ENCODE assay signal across 8 cellular contexts in the genomic region with DNA sequence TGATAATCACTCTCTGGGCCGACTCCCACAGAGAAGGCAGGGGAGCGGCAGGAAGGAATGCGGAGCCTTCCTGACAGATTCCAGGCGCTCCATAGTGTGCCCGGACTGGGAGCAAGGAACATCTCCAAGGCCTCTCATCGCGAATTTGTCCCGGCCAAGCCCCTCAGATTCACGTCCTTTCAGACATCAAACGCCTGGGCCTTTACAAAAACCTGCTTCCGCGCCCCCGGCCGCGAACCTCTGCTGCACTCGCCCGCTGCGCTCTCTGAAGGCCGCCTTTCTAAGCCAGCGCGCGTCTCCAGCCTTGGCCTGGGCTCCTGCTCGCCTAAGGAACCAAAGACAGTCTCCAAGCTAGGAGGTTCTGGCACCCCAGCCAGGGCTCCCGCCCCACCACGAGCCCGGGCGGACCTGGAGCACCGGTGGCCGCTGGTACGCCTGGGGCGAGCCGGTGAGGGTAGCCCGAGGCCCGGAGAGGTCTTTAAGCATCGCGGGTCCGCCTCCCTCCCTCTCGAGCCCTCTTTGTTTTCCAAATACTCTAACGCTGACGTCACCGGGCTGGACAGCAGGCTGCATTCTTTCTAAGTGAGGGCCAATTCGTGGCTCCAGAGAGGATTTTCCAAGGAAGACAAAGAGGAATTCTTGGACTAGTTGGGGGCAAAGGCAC. TPM values are rescaled to one million over a fixed set of nuclear protein-coding genes. Genes with fewer than 3 reads are reported as not detected.
DNase-seq lines count a peak whose midpoint lies in the region; ATAC-seq and TF ChIP-seq lines count a peak whose summit lies in the region.

No MANE protein-coding gene starts in this region.

- no peaks in the 10 kb centered on the region for H3K9me3 Mint-ChIP-seq in activated naive CD4-positive, alpha-beta T cell treated with anti-CD3 and anti-CD28 coated beads for 36 hours
- H3K9me3 Mint-ChIP-seq in mesothelial cell of epicardium, result no peaks in the 10 kb centered on the region

- no peaks in the 10 kb centered on the region for H3K36me3 Mint-ChIP-seq in activated naive CD4-positive, alpha-beta T cell treated with anti-CD3 and anti-CD28 coated beads for 36 hours (ENCODE audit: low read depth)
- peaks cover 23% of the 10 kb centered on the region for H3K36me3 Mint-ChIP-seq in mesothelial cell of epicardium

- TF ChIP-seq CTCF in mesothelial cell of epicardium (IDR thresholded peaks at IDR 0.05; ENCODE audit: unreplicated experiment) (no peak), upper lobe of right lung (IDR thresholded peaks at IDR 0.05) (no peak)

- ATAC-seq in esophagus mucosa (peak; percentile 49), upper lobe of right lung (peak; percentile 55)

- no peak overlapping the region for H3K27ac Mint-ChIP-seq in activated naive CD4-positive, alpha-beta T cell treated with anti-CD3 and anti-CD28 coated beads for 36 hours
- H3K27ac Mint-ChIP-seq in mesothelial cell of epicardium, result peak overlapping the region; percentile 99

- DNase-seq in activated naive CD4-positive, alpha-beta T cell treated with anti-CD3 and anti-CD28 coated beads for 36 hours, result no peak
- no peak for DNase-seq in activated naive CD4-positive, alpha-beta T cell (lab: John Stamatoyannopoulos, UW)
- DNase-seq in SHP77 treated with DMSO at 0.1 percent for 48 hours (lab: John Stamatoyannopoulos, UW) (peak; percentile 24), mesothelial cell of epicardium (ENCODE audit: low spot score in 2 of 2, unreplicated experiment in 2 of 2) (peak; percentile 72 to 83), upper lobe of right lung (peak; percentile 86)
- no peak for DNase-seq in activated CD4-positive, CD25-positive, alpha-beta regulatory T cell treated with anti-CD3 and anti-CD28 coated beads, Interleukin-2, amount 50 U/mL, for 72 hours
- no peak for DNase-seq in activated CD4-positive, alpha-beta T cell treated with anti-CD3 and anti-CD28 coated beads, Interleukin-2, amount 50 U/mL, for 4 hours

- peak overlapping the region; percentile 82 for H3K4me3 ChIP-seq in upper lobe of right lung

- no peaks in the 10 kb centered on the region for H3K27me3 ChIP-seq in upper lobe of right lung

- H3K9me3 ChIP-seq in upper lobe of right lung, result no peaks in the 10 kb centered on the region

- H3K27me3 Mint-ChIP-seq in activated naive CD4-positive, alpha-beta T cell treated with anti-CD3 and anti-CD28 coated beads for 36 hours (ENCODE audit: low read depth), result peaks cover 28% of the 10 kb centered on the region
- H3K27me3 Mint-ChIP-seq in mesothelial cell of epicardium (ENCODE audit: low read depth), result no peaks in the 10 kb centered on the region

- H3K4me1 ChIP-seq in upper lobe of right lung, result peaks cover 51% of the 10 kb centered on the region

- CTCF ChIA-PET in activated naive CD4-positive, alpha-beta T cell treated with anti-CD3 and anti-CD28 coated beads for 36 hours (lab: Charles Lee), result interaction anchor here (0.6 to 0.9 kb wide), 3 partner anchors 30 to 100 kb away, joined by 3 to 4 read pairs (median 3); no protein-coding TSS in a partner anchor

- H3K36me3 ChIP-seq in upper lobe of right lung, result peaks cover 29% of the 10 kb centered on the region

- peak overlapping the region; percentile 97 for H3K27ac ChIP-seq in upper lobe of right lung

- H3K4me1 Mint-ChIP-seq in activated naive CD4-positive, alpha-beta T cell treated with anti-CD3 and anti-CD28 coated beads for 36 hours (ENCODE audit: low read depth), result peaks cover 10% of the 10 kb centered on the region
- peaks cover 72% of the 10 kb centered on the region for H3K4me1 Mint-ChIP-seq in mesothelial cell of epicardium

- H3K4me3 Mint-ChIP-seq in activated naive CD4-positive, alpha-beta T cell treated with anti-CD3 and anti-CD28 coated beads for 36 hours, result peak overlapping the region; percentile 79
- peak overlapping the region; percentile 94 for H3K4me3 Mint-ChIP-seq in mesothelial cell of epicardium

- intact Hi-C loops in activated naive CD4-positive, alpha-beta T cell treated with anti-CD3 and anti-CD28 coated beads for 36 hours (cut with micrococcal nuclease), result loop anchor here (10.0 kb wide), 1 partner anchor 439 kb away; no protein-coding TSS in a partner anchor
- intact Hi-C loops in upper lobe of right lung (cut with DNase I), result loop anchor here (5.0 to 10.0 kb wide), 2 partner anchors 61 to 91 kb away; no protein-coding TSS in a partner anchor

RNA-seq across cellular contexts. Expression of a gene that starts 0.8 kb away (rescaled TPM):
- under 1 TPM in 1 of 2 experiments, not detected in 1; 0.31 TPM for total RNA-seq in activated naive CD4-positive, alpha-beta T cell treated with anti-CD3 and anti-CD28 coated beads for 36 hours
- 33.2 TPM for total RNA-seq in esophagus mucosa
- total RNA-seq in mesothelial cell of epicardium, result 281 to 297 TPM (median 296 TPM) in 3 replicates
- 119 TPM for total RNA-seq in upper lobe of right lung

Comparison
In these comparisons a context has a peak if more than half of its experiments do, and no peak if none do; other contexts are left out.
1. DNase-seq: peak in SHP77 treated with DMSO at 0.1 percent for 48 hours (single experiment), mesothelial cell of epicardium (2 of 2) and upper lobe of right lung (single experiment); none in activated naive CD4-positive, alpha-beta T cell treated with anti-CD3 and anti-CD28 coated beads for 36 hours (single experiment), activated naive CD4-positive, alpha-beta T cell (0 of 4), activated CD4-positive, CD25-positive, alpha-beta regulatory T cell treated with anti-CD3 and anti-CD28 coated beads, Interleukin-2, amount 50 U/mL, for 72 hours (single experiment) and activated CD4-positive, alpha-beta T cell treated with anti-CD3 and anti-CD28 coated beads, Interleukin-2, amount 50 U/mL, for 4 hours (0 of 2).
2. RNA of a gene that starts 0.8 kb away (total RNA-seq): 281 to 297 TPM in mesothelial cell of epicardium, 119 TPM in upper lobe of right lung (single experiment) and 33.2 TPM in esophagus mucosa (single experiment); 0.31 TPM in activated naive CD4-positive, alpha-beta T cell treated with anti-CD3 and anti-CD28 coated beads for 36 hours; every median in the first group is over 10 times any median in the second.